2 cellular contexts compared by ENCODE assay signal in genomic region chr3:190543656-190544055, GRCh38.
TF ChIP-seq lines count a peak whose summit lies in the region.

No MANE protein-coding gene starts in this region.

TF ChIP-seq in liver, 16 proteins besides CTCF, POLR2A, EP300 and RAD21:
- no peak for TF ChIP-seq JUND (IDR thresholded peaks at IDR 0.05)
- no peak for TF ChIP-seq REST (IDR thresholded peaks at IDR 0.05)
- no peak for TF ChIP-seq ZBTB33 (IDR thresholded peaks at IDR 0.05)

TF ChIP-seq in HepG2, 621 proteins besides CTCF, POLR2A, EP300 and RAD21:
- TF ChIP-seq ZNF451 (CRISPR knock-in tag; IDR thresholded peaks at IDR 0.05) (no peak), ZNF878 (CRISPR knock-in tag; IDR thresholded peaks at IDR 0.05) (no peak), ZSCAN22 (CRISPR knock-in tag; IDR thresholded peaks at IDR 0.05) (no peak), MXD3 (CRISPR knock-in tag; IDR thresholded peaks at IDR 0.05) (no peak), KLF16 (CRISPR knock-in tag; IDR thresholded peaks at IDR 0.05) (no peak), ZNF414 (CRISPR knock-in tag; IDR thresholded peaks at IDR 0.05) (no peak), ZNF292 (CRISPR knock-in tag; IDR thresholded peaks at IDR 0.05; ENCODE audit: borderline replicate concordance, low read depth) (no peak), IRF2 (CRISPR knock-in tag; IDR thresholded peaks at IDR 0.05) (no peak), RFX3 (CRISPR knock-in tag; IDR thresholded peaks at IDR 0.05) (no peak), DZIP1 (CRISPR knock-in tag; IDR thresholded peaks at IDR 0.05) (no peak), ZFP62 (CRISPR knock-in tag; IDR thresholded peaks at IDR 0.05) (no peak), PCBP2 (optimal IDR thresholded peaks at IDR 0.05; ENCODE audit: low read depth, low read length, poor library complexity, severe bottlenecking) (no peak), TFE3 (CRISPR knock-in tag; IDR thresholded peaks at IDR 0.05) (no peak), NFATC3 (CRISPR knock-in tag; IDR thresholded peaks at IDR 0.05) (no peak)
TF ChIP-seq in HepG2: peak in this region for 0.
